Comparison of ENCODE assay signal across 1 cellular context in the genomic region with DNA sequence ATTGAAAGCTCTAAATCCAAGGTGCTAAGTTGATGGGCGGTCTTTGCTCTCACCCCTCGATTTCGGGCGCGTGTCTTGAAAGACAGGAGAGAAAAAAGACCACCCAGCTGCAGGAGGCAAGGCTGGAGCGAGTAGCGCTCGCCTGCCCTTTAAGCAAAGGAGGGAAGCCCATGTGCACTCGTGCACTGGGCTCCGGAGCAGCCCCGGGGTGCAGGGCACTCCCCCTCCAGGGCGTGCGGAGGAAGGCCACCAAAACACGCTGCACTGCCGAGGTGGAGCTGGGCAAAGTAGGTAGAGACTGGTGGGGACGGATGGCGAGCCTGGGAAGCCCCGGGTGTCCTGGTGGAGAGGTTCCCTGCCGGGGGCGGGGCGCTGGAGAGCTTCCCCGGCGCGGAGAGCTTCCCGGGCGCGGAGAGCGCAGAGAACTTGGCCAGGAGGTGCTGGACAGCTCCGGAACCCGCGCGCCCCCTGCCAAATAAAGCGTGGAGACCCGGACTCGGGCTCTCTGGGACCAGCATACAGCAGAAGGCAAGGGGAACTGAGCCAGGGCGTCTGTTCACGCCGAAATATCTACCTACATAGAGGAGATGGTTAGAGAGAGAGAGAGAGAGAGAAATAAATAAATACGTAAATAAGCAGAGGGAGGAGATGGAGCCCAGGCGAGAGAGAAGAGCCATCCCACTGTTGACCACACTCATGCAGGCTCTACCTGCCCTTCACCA.
TF ChIP-seq lines count a peak whose summit lies in the region.

No MANE protein-coding gene starts in this region.

TF ChIP-seq in K562, 482 proteins besides CTCF, POLR2A, EP300 and RAD21 (continued from another document):
- TF ChIP-seq CHD2 (IDR thresholded peaks at IDR 0.05; ENCODE audit: low read depth, low read length) (no peak), EP400 (IDR thresholded peaks at IDR 0.05) (no peak), EHMT2 (IDR thresholded peaks at IDR 0.05) (0 out of 2 replicates have a peak, but pooled peaks have one; percentile 11)
